ENCODE assay signal across 16 cellular contexts in the genomic region with DNA sequence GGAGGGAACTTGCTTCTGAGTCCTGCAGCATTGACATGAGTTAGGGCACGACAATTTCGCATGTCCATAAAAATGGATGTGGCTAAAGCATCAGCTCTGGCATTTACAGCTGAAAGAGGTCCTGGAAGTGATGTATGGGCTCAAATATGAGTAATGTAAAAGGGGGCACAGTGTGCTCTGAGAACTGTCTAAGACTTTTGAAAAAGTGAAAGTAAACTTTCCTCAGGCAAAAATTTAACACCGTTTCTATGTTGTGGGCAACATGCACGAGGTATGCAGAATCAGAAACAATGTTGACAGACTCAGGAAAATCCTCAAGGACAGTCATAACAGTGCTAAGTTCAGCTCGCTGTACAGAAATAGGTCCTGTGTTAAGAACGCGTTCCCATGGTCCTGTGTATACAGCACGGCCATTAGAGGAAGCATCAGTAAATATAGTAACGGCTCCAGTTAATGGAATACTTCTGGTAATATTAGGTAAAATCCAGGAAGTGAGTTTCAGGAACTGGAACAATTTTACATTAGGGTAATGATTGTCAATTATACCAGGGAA. TPM values are rescaled to one million over a fixed set of nuclear protein-coding genes. Genes with fewer than 3 reads are reported as not detected.
A peak's percentile ranks its signal among the peaks of the same experiment; 100 is the strongest.
DNase-seq lines count a peak whose midpoint lies in the region; ATAC-seq, FAIRE-seq and TF ChIP-seq lines count a peak whose summit lies in the region.
"Had no signal": no experiment of that assay in that cellular context is flagged by ENCODE, and none has a peak within 500 bp of the region (broad histone marks: within the 10 kb centered on the region; RNA-seq: fewer than 3 reads in every experiment).

No MANE protein-coding gene starts in this region.

- no peak for TF ChIP-seq POLR2A in HepG2 (IDR thresholded peaks at IDR 0.05; ENCODE audit: insufficient read depth in 1 of 2, low read depth in 2 of 2, low read length in 2 of 2)

- in situ Hi-C loops in HepG2 (cut with HindIII; ENCODE audit: extremely low pct_ligation_motif_present, low pct_unique_long_range_greater_than_20kb), result no loop called here

- peak; percentile 61 for FAIRE-seq in HepG2 (lab: Jason Lieb, UNC)

- H4K20me1 ChIP-seq in HepG2 (ENCODE audit: insufficient read depth, low read length), result no peaks in the 10 kb centered on the region

- no peak overlapping the region for H3K27ac Mint-ChIP-seq in CD14-positive monocyte
- H3K27ac Mint-ChIP-seq: effector memory CD8-positive, alpha-beta T cell; mesothelial cell of epicardium had no signal

- peak overlapping the region in 1 of 2 donors; percentile 47 for H3K4me3 Mint-ChIP-seq in CD14-positive monocyte
- H3K4me3 Mint-ChIP-seq: effector memory CD8-positive, alpha-beta T cell; mesothelial cell of epicardium had no signal

- no peaks in the 10 kb centered on the region for H3K79me2 ChIP-seq in HepG2 (ENCODE audit: insufficient read depth, low read length)

- WGBS in HepG2 (ENCODE audit: low lambda C conversion rate), result 40% methylated on average over 9 of the region's 9 CpGs

- peak overlapping the region; percentile 33 for H3K4me2 ChIP-seq in HepG2 (ENCODE audit: low read depth, low read length)

- H3K27me3 ChIP-seq in adipocyte (replicated peaks; ENCODE audit: control insufficient read depth, insufficient read depth, low read length) (no peaks in the 10 kb centered on the region), HepG2 (ENCODE audit: control insufficient read depth in 1 of 2, insufficient read depth in 2 of 2, low read length in 2 of 2) (no peaks in the 10 kb centered on the region), subcutaneous abdominal adipose tissue (ENCODE audit: control insufficient read depth in 5 of 5, insufficient read depth in 4 of 5, low read length in 5 of 5) (no peaks in the 10 kb centered on the region)

- TF ChIP-seq EP300 in HepG2 (IDR thresholded peaks at IDR 0.05; ENCODE audit: low read depth in 2 of 2, low read length in 2 of 2) (peak in 1 of 2 experiments; percentile 71; a peak in 2 of 4 replicates), HepG2 (CRISPR knock-in tag; IDR thresholded peaks at IDR 0.05; ENCODE audit: borderline replicate concordance) (no peak)

- H3K9me3 ChIP-seq in adipocyte (ENCODE audit: control insufficient read depth, low read length) (peaks cover 4% of the 10 kb centered on the region), HepG2 (ENCODE audit: low read length) (peaks cover 28% of the 10 kb centered on the region), subcutaneous abdominal adipose tissue (ENCODE audit: control insufficient read depth in 5 of 5, low read length in 5 of 5) (no peaks in the 10 kb centered on the region)

- H3K4me3 ChIP-seq in adipocyte (ENCODE audit: low read length) (peak overlapping the region; percentile 45), HepG2 (replicated peaks in 1 of 3; ENCODE audit: insufficient read depth in 1 of 3, low read depth in 2 of 3, low read length in 3 of 3) (no peak overlapping the region; a peak in 1 of 6 replicates), subcutaneous abdominal adipose tissue (ENCODE audit: low read depth in 1 of 5, low read length in 5 of 5) (peak overlapping the region in 4 of 5 donors; percentile 40 to 59 (median 50))

- H3K9ac ChIP-seq in adipocyte (ENCODE audit: low read length) (peak overlapping the region; percentile 75), HepG2 (ENCODE audit: insufficient read depth, low read depth, low read length) (peak overlapping the region; percentile 53), subcutaneous abdominal adipose tissue (ENCODE audit: low read length in 5 of 5) (peak overlapping the region in 2 of 5 donors; percentile 20 to 21)

- ATAC-seq in HepG2 (peak; percentile 97), HG03280 (IDR thresholded peaks at IDR 0.05; ENCODE audit: unreplicated experiment) (no peak)
- ATAC-seq: effector memory CD8-positive, alpha-beta T cell had no signal

- no peak overlapping the region for H2AFZ ChIP-seq in HepG2 (ENCODE audit: low read length)

- intact Hi-C loops in HepG2 (cut with micrococcal nuclease; ENCODE audit: unreplicated experiment), result no loop called here
- intact Hi-C loops in CD14-positive monocyte (cut with micrococcal nuclease), result no loop called here

- TF ChIP-seq CTCF in HepG2 (CRISPR knock-in tag; IDR thresholded peaks at IDR 0.05), result no peak
- TF ChIP-seq CTCF in CD14-positive monocyte (IDR thresholded peaks at IDR 0.05), result no peak

- no peaks in the 10 kb centered on the region for H3K36me3 Mint-ChIP-seq in CD14-positive monocyte
- H3K36me3 Mint-ChIP-seq: mesothelial cell of epicardium had no signal

- POLR2A ChIA-PET in HepG2 (lab: Yijun Ruan, JAX), result interaction anchor here (0.7 to 1.1 kb wide), 2 partner anchors 29 kb away, joined by 3 to 4 read pairs; no protein-coding TSS in a partner anchor

- H3K9me3 Mint-ChIP-seq in CD14-positive monocyte, result peaks cover 6 to 26% (median 12%) of the 10 kb centered on the region in 7 donors
- H3K9me3 Mint-ChIP-seq: effector memory CD8-positive, alpha-beta T cell had no signal

- H3K36me3 ChIP-seq in adipocyte (ENCODE audit: control insufficient read depth, insufficient read depth, low read length, severe bottlenecking), result no peaks in the 10 kb centered on the region
- no peaks in the 10 kb centered on the region for H3K36me3 ChIP-seq in HepG2 (replicated peaks in 1 of 2; ENCODE audit: control insufficient read depth in 1 of 2, insufficient read depth in 2 of 2, low read length in 2 of 2)
- H3K36me3 ChIP-seq in subcutaneous abdominal adipose tissue (ENCODE audit: control insufficient read depth in 5 of 5, insufficient read depth in 5 of 5, low read length in 5 of 5), result no peaks in the 10 kb centered on the region

- H3K4me1 ChIP-seq in adipocyte (ENCODE audit: control insufficient read depth, insufficient read depth, low read length), result peaks cover 59% of the 10 kb centered on the region
- peaks cover 36% of the 10 kb centered on the region for H3K4me1 ChIP-seq in HepG2 (ENCODE audit: insufficient read depth, low read length)
- H3K4me1 ChIP-seq in subcutaneous abdominal adipose tissue (ENCODE audit: control insufficient read depth in 5 of 5, insufficient read depth in 5 of 5, low read length in 5 of 5), result peaks cover 5 to 47% (median 35%) of the 10 kb centered on the region in 5 donors

- no peak for TF ChIP-seq RAD21 in HepG2 (CRISPR knock-in tag; IDR thresholded peaks at IDR 0.05)

- H3K27ac ChIP-seq in HepG2 (ENCODE audit: extremely low read length, insufficient read depth, low read length) (peak overlapping the region; percentile 71), subcutaneous abdominal adipose tissue (ENCODE audit: low read depth, low read length) (peak overlapping the region; percentile 74)
- H3K27ac ChIP-seq: C4-2B had no signal

- H3K27me3 Mint-ChIP-seq in CD14-positive monocyte (ENCODE audit: low read depth in 3 of 3), result peaks cover 0 to 1% (median 1%) of the 10 kb centered on the region in 3 donors

- CTCF ChIA-PET in HepG2 (lab: Yijun Ruan, JAX; ENCODE audit: low intra/inter-chr PET ratio, low total read pairs), result no interaction called here

- no TSS peak for BruUV-seq in HepG2 (replicated peaks; lab: Mats Ljungman, UMichigan)

- H3K4me1 Mint-ChIP-seq in CD14-positive monocyte, result peaks cover 7% of the 10 kb centered on the region
- H3K4me1 Mint-ChIP-seq: mesothelial cell of epicardium had no signal

- peak; percentile 24 for DNase-seq in NCI-H748 treated with DMSO at 0.1 percent for 48 hours (lab: John Stamatoyannopoulos, UW)
- DNase-seq in adipocyte (ENCODE audit: low read depth), result no peak
- DNase-seq in HepG2 (ENCODE audit: low spot score), result peak; percentile 74
- no peak for DNase-seq in putamen (ENCODE audit: low spot score)
- DNase-seq in CD14-positive monocyte (ENCODE audit: low spot score), result no peak
- DNase-seq: activated CD4-positive, alpha-beta T cell treated with anti-CD3 and anti-CD28 coated beads for 1 hour; activated naive CD4-positive, alpha-beta T cell; DMS79 treated with DMSO at 0.1 percent for 48 hours; effector memory CD8-positive, alpha-beta T cell; occipital lobe; stimulated activated naive CD4-positive, alpha-beta T cell treated with Interleukin-2 at 50 U/mL for 16 hours; T-helper 1 cell had no signal

RNA-seq across cellular contexts. Expression of a gene that starts 37.9 kb away (rescaled TPM):
- total RNA-seq in HepG2 (2016; rRNA removed; fragmentation: Illumina TruSeq; extraction: Trizol), result 900 and 1,454 TPM in 2 replicates
- 163 and 172 TPM in 2 replicates for total RNA-seq in HepG2 (2016; cell fraction: cytosol; rRNA removed; fragmentation: Illumina TruSeq; extraction: Trizol; ENCODE audit: low read depth)
- total RNA-seq in HepG2 (2016; cell fraction: insoluble cytoplasmic fraction; rRNA removed; fragmentation: Illumina TruSeq; extraction: Trizol), result 917 and 1,471 TPM in 2 replicates
- total RNA-seq in HepG2 (2016; cell fraction: membrane; rRNA removed; fragmentation: Illumina TruSeq; extraction: Trizol), result 212 and 232 TPM in 2 replicates
- 280 and 324 TPM in 2 replicates for total RNA-seq in HepG2 (2016; cell fraction: nucleus; rRNA removed; fragmentation: Illumina TruSeq; extraction: Trizol)
- polyA plus RNA-seq in HepG2 (2011; rRNA removed) (119 and 140 TPM in 2 replicates), CD14-positive monocyte (not detected)
- 90.1 and 101 TPM in 2 replicates for polyA plus RNA-seq in HepG2 (2011; cell fraction: cytosol; rRNA removed)
- 40.5 and 42.4 TPM in 2 replicates for polyA plus RNA-seq in HepG2 (2011; cell fraction: nucleus; rRNA removed)
- polyA plus RNA-seq in HepG2 (2012), result 278 and 553 TPM in 2 replicates
- 180 and 201 TPM in 2 replicates for polyA plus RNA-seq in HepG2 (2016; cell fraction: cytosol; fragmentation: Illumina TruSeq; extraction: Trizol; ENCODE audit: low read depth)
- polyA plus RNA-seq in HepG2 (2016; cell fraction: insoluble cytoplasmic fraction; fragmentation: Illumina TruSeq; extraction: Trizol; ENCODE audit: low read depth), result 1,564 and 1,598 TPM in 2 replicates
- polyA plus RNA-seq in HepG2 (2016; cell fraction: membrane; fragmentation: Illumina TruSeq; extraction: Trizol; ENCODE audit: low read depth), result 191 and 221 TPM in 2 replicates
- polyA plus RNA-seq in HepG2 (2016; cell fraction: nucleus; fragmentation: Illumina TruSeq; extraction: Trizol; ENCODE audit: insufficient read depth, low read depth), result 438 and 449 TPM in 2 replicates
- polyA minus RNA-seq in HepG2 (2011; rRNA and poly(A)+ RNA removed; ENCODE audit: low replicate concordance), result 5.2 and 46.8 TPM in 2 replicates
- polyA minus RNA-seq in HepG2 (2011; cell fraction: cytosol; rRNA and poly(A)+ RNA removed), result 39.8 and 42.3 TPM in 2 replicates
- 57.6 and 75.3 TPM in 2 replicates for polyA minus RNA-seq in HepG2 (2011; cell fraction: nucleus; rRNA and poly(A)+ RNA removed)

RNA-seq across cellular contexts. Expression of a gene that starts 52.7 kb away (rescaled TPM):
- total RNA-seq in HepG2 (2016; rRNA removed; fragmentation: Illumina TruSeq; extraction: Trizol), result 368 and 551 TPM in 2 replicates
- 134 and 147 TPM in 2 replicates for total RNA-seq in HepG2 (2016; cell fraction: cytosol; rRNA removed; fragmentation: Illumina TruSeq; extraction: Trizol; ENCODE audit: low read depth)
- 369 and 539 TPM in 2 replicates for total RNA-seq in HepG2 (2016; cell fraction: insoluble cytoplasmic fraction; rRNA removed; fragmentation: Illumina TruSeq; extraction: Trizol)
- total RNA-seq in HepG2 (2016; cell fraction: membrane; rRNA removed; fragmentation: Illumina TruSeq; extraction: Trizol), result 138 and 154 TPM in 2 replicates
- 156 and 162 TPM in 2 replicates for total RNA-seq in HepG2 (2016; cell fraction: nucleus; rRNA removed; fragmentation: Illumina TruSeq; extraction: Trizol)
- polyA plus RNA-seq in HepG2 (2011; rRNA removed) (510 and 532 TPM in 2 replicates), CD14-positive monocyte (1 to 10 TPM; 1.9 to 2.4 TPM)
- 458 and 549 TPM in 2 replicates for polyA plus RNA-seq in HepG2 (2011; cell fraction: cytosol; rRNA removed)
- polyA plus RNA-seq in HepG2 (2011; cell fraction: nucleus; rRNA removed), result 116 and 167 TPM in 2 replicates
- polyA plus RNA-seq in HepG2 (2012), result 489 and 651 TPM in 2 replicates
- polyA plus RNA-seq in HepG2 (2016; cell fraction: cytosol; fragmentation: Illumina TruSeq; extraction: Trizol; ENCODE audit: low read depth), result 110 and 117 TPM in 2 replicates
- polyA plus RNA-seq in HepG2 (2016; cell fraction: insoluble cytoplasmic fraction; fragmentation: Illumina TruSeq; extraction: Trizol; ENCODE audit: low read depth), result 384 and 400 TPM in 2 replicates
- 91.8 and 107 TPM in 2 replicates for polyA plus RNA-seq in HepG2 (2016; cell fraction: membrane; fragmentation: Illumina TruSeq; extraction: Trizol; ENCODE audit: low read depth)
- 144 and 160 TPM in 2 replicates for polyA plus RNA-seq in HepG2 (2016; cell fraction: nucleus; fragmentation: Illumina TruSeq; extraction: Trizol; ENCODE audit: insufficient read depth, low read depth)
- polyA minus RNA-seq in HepG2 (2011; rRNA and poly(A)+ RNA removed; ENCODE audit: low replicate concordance), result 210 and 278 TPM in 2 replicates
- 143 and 173 TPM in 2 replicates for polyA minus RNA-seq in HepG2 (2011; cell fraction: cytosol; rRNA and poly(A)+ RNA removed)
- 118 and 193 TPM in 2 replicates for polyA minus RNA-seq in HepG2 (2011; cell fraction: nucleus; rRNA and poly(A)+ RNA removed)

Comparison
In these comparisons a context has a peak if more than half of its experiments do, and no peak if none do; other contexts are left out.
1. DNase-seq: peak in NCI-H748 treated with DMSO at 0.1 percent for 48 hours (single experiment) and HepG2 (single experiment); none in adipocyte (single experiment), putamen (single experiment) and CD14-positive monocyte (single experiment).
2. H3K4me3 ChIP-seq: peak in adipocyte (single experiment) and subcutaneous abdominal adipose tissue (4 of 5); none in HepG2 (0 of 3).
3. RNA of a gene that starts 37.9 kb away (polyA plus RNA-seq): 40.5 to 1,598 TPM in HepG2; not detected in CD14-positive monocyte; every median in the first group is over 10 times any median in the second.
4. RNA of a gene that starts 52.7 kb away (polyA plus RNA-seq): 91.8 to 651 TPM in HepG2; 1.9 to 2.4 TPM in CD14-positive monocyte; every median in the first group is over 10 times any median in the second.